Comparison of ENCODE assay signal across 8 cellular contexts in genomic region chr5:90529939-90530677, GRCh38. TPM values are rescaled to one million over a fixed set of nuclear protein-coding genes. Genes with fewer than 3 reads are reported as not detected.
DNase-seq lines count a peak whose midpoint lies in the region; ATAC-seq and TF ChIP-seq lines count a peak whose summit lies in the region.

No MANE protein-coding gene starts in this region.

- H3K36me3 ChIP-seq in BLaER1 treated with 17β-estradiol and CSF1 and Interleukin-3, amounts not matched to agents 10 nM and 100 nM = peaks cover 1 to 20% (median 3%) of the 10 kb centered on the region in 11 experiments; a peak in 19 of 22 replicates

- peak overlapping the region; percentile 51 to 74 (median 64) for H3K4me2 ChIP-seq in BLaER1 treated with 17β-estradiol and CSF1 and Interleukin-3, amounts not matched to agents 10 nM and 100 nM

- H3K4me1 Mint-ChIP-seq in activated CD4-positive, alpha-beta memory T cell treated with anti-CD3 and anti-CD28 coated beads, Interleukin-2, amount 10 ng/mL, durations not matched to agents 7 days and 5 days = peaks cover 25% of the 10 kb centered on the region

- peaks cover 0 to 20% (median 10%) of the 10 kb centered on the region in 11 experiments; a peak in 10 of 22 replicates for H4K20me1 ChIP-seq in BLaER1 treated with 17β-estradiol and CSF1 and Interleukin-3, amounts not matched to agents 10 nM and 100 nM

- H3K36me3 Mint-ChIP-seq in activated CD4-positive, alpha-beta memory T cell treated with anti-CD3 and anti-CD28 coated beads, Interleukin-2, amount 10 ng/mL, durations not matched to agents 7 days and 5 days (ENCODE audit: low read depth) = peaks cover 10% of the 10 kb centered on the region

- no peaks in the 10 kb centered on the region for H3K27me3 ChIP-seq in BLaER1 treated with 17β-estradiol and CSF1 and Interleukin-3, amounts not matched to agents 10 nM and 100 nM

- DNase-seq in NCI-H510A (lab: John Stamatoyannopoulos, UW) (peak; percentile 21), epithelial cell of proximal tubule (ENCODE audit: low read depth) (no peak), mucosa of gallbladder (ENCODE audit: low spot score) (peak; percentile 71)
- DNase-seq in activated CD4-positive, alpha-beta memory T cell treated with anti-CD3 and anti-CD28 coated beads, Interleukin-2, amount 10 ng/mL, durations not matched to agents 7 days and 5 days = peak; percentile 65
- peak; percentile 24 for DNase-seq in stimulated activated CD8-positive, alpha-beta memory T cell treated with anti-CD3 and anti-CD28 coated beads, Interleukin-7, amount 100 ng/mL, for 24 hours (ENCODE audit: low read depth)

- no peaks in the 10 kb centered on the region for H3K9me3 Mint-ChIP-seq in activated CD4-positive, alpha-beta memory T cell treated with anti-CD3 and anti-CD28 coated beads, Interleukin-2, amount 10 ng/mL, durations not matched to agents 7 days and 5 days

- ATAC-seq in GM19023 (IDR thresholded peaks at IDR 0.05; ENCODE audit: unreplicated experiment) = peak; percentile 53
- peak; percentile 48 for ATAC-seq in HG03196 (IDR thresholded peaks at IDR 0.05; ENCODE audit: unreplicated experiment)

- no peaks in the 10 kb centered on the region for H3K9me3 ChIP-seq in BLaER1 treated with 17β-estradiol and CSF1 and Interleukin-3, amounts not matched to agents 10 nM and 100 nM (replicated peaks in 1 of 11)

- POLR2A ChIA-PET in activated CD4-positive, alpha-beta memory T cell treated with anti-CD3 and anti-CD28 coated beads, Interleukin-2, amount 10 ng/mL, durations not matched to agents 7 days and 5 days (lab: Charles Lee) = interaction anchor here (1.2 to 3.7 kb wide), 3 partner anchors 55 to 120 kb away, joined by 3 to 37 read pairs (median 24); partner anchors contain the start of genes CETN3, MBLAC2 and POLR3G

- peak overlapping the region; percentile 87 for H3K4me3 Mint-ChIP-seq in activated CD4-positive, alpha-beta memory T cell treated with anti-CD3 and anti-CD28 coated beads, Interleukin-2, amount 10 ng/mL, durations not matched to agents 7 days and 5 days

- peak; percentile 86 for TF ChIP-seq CTCF in epithelial cell of proximal tubule (conservative IDR thresholded peaks at IDR 0.05; ENCODE audit: low read depth, low read length)

- H3K27me3 Mint-ChIP-seq in activated CD4-positive, alpha-beta memory T cell treated with anti-CD3 and anti-CD28 coated beads, Interleukin-2, amount 10 ng/mL, durations not matched to agents 7 days and 5 days = peaks cover 24% of the 10 kb centered on the region

- peak overlapping the region; percentile 21 to 96 (median 87); a peak in 21 of 22 replicates for H3K27ac ChIP-seq in BLaER1 treated with 17β-estradiol and CSF1 and Interleukin-3, amounts not matched to agents 10 nM and 100 nM

- CTCF ChIA-PET in activated CD4-positive, alpha-beta memory T cell treated with anti-CD3 and anti-CD28 coated beads, Interleukin-2, amount 10 ng/mL, durations not matched to agents 7 days and 5 days (lab: Charles Lee) = interaction anchor here (0.8 to 3.7 kb wide), 14 partner anchors 8 to 265 kb away, joined by 3 to 54 read pairs (median 4); partner anchors contain the start of genes CETN3, MBLAC2 and POLR3G

- H3K27ac Mint-ChIP-seq in activated CD4-positive, alpha-beta memory T cell treated with anti-CD3 and anti-CD28 coated beads, Interleukin-2, amount 10 ng/mL, durations not matched to agents 7 days and 5 days = peak overlapping the region; percentile 87

- H3K9ac ChIP-seq in BLaER1 treated with 17β-estradiol and CSF1 and Interleukin-3, amounts not matched to agents 10 nM and 100 nM = peak overlapping the region; percentile 88 to 98 (median 92)

- H3K4me1 ChIP-seq in BLaER1 treated with 17β-estradiol and CSF1 and Interleukin-3, amounts not matched to agents 10 nM and 100 nM = peaks cover 21 to 38% (median 31%) of the 10 kb centered on the region in 10 experiments

- H3K4me3 ChIP-seq in BLaER1 treated with 17β-estradiol and CSF1 and Interleukin-3, amounts not matched to agents 10 nM and 100 nM = peak overlapping the region; percentile 93 to 100 (median 99)
- peak overlapping the region; percentile 99 for H3K4me3 ChIP-seq in epithelial cell of proximal tubule (ENCODE audit: low read depth, low read length)

RNA-seq across cellular contexts. Expression of gene LYSMD3, which starts 0.7 kb away (rescaled TPM):
- 10 to 100 TPM; 20.6 to 22.5 TPM for total RNA-seq in activated CD4-positive, alpha-beta memory T cell treated with anti-CD3 and anti-CD28 coated beads, Interleukin-2, amount 10 ng/mL, durations not matched to agents 7 days and 5 days
- total RNA-seq in epithelial cell of proximal tubule (6.5 and 8.6 TPM in 2 replicates), mucosa of gallbladder (18.7 TPM)

RNA-seq across cellular contexts. Expression of gene ADGRV1, which starts 28.5 kb away (rescaled TPM):
- not detected for total RNA-seq in activated CD4-positive, alpha-beta memory T cell treated with anti-CD3 and anti-CD28 coated beads, Interleukin-2, amount 10 ng/mL, durations not matched to agents 7 days and 5 days
- total RNA-seq in epithelial cell of proximal tubule = 0.69 and 2.3 TPM in 2 replicates
- total RNA-seq in mucosa of gallbladder = 31.9 TPM

RNA-seq across cellular contexts. Expression of gene POLR3G, which starts 55.4 kb away (rescaled TPM):
- 1 to 10 TPM; 2.8 to 4.2 TPM for total RNA-seq in activated CD4-positive, alpha-beta memory T cell treated with anti-CD3 and anti-CD28 coated beads, Interleukin-2, amount 10 ng/mL, durations not matched to agents 7 days and 5 days
- total RNA-seq in epithelial cell of proximal tubule = 25.2 and 28.4 TPM in 2 replicates
- total RNA-seq in mucosa of gallbladder = 1.2 TPM

RNA-seq across cellular contexts. Expression of gene MBLAC2, which starts 55.5 kb away (rescaled TPM):
- 1 to 10 TPM; 3.9 to 4.9 TPM for total RNA-seq in activated CD4-positive, alpha-beta memory T cell treated with anti-CD3 and anti-CD28 coated beads, Interleukin-2, amount 10 ng/mL, durations not matched to agents 7 days and 5 days
- total RNA-seq in epithelial cell of proximal tubule = 1.3 and 3.6 TPM in 2 replicates
- total RNA-seq in mucosa of gallbladder = 5.5 TPM
